In the genomic region with DNA sequence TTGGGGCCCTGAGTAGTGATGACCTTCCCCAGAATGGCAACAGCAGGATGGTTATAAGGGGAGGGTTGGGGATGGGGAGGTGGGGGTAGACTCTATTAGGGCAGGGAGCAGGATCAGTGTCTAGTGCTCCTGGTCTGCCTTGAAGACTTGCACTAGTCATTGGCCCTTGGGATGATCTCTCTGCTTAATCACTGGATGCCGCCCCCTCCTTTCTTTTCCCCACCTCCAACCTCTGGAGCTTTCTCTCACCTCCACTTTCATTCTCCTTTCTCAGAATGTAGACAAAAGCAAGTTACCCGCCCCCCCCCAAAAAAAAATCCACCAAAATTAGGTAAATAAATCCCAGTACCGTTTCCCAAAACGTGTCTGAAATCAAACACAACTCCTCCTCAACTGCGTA, we compare ENCODE assay signal across 20 cellular contexts. TPM values are rescaled to one million over a fixed set of nuclear protein-coding genes. Genes with fewer than 3 reads are reported as not detected.
"Had no signal": no experiment of that assay in that cellular context is flagged by ENCODE, and none has a peak within 500 bp of the region (broad histone marks: within the 10 kb centered on the region; RNA-seq: fewer than 3 reads in every experiment).

No MANE protein-coding gene starts in this region.

- H3K36me3 Mint-ChIP-seq: activated naive CD4-positive, alpha-beta T cell treated with anti-CD3 and anti-CD28 coated beads, Interleukin-2, amount 10 ng/mL, durations not matched to agents 7 days and 5 days; immature natural killer cell; naive B cell had no signal

- H3K9me3 ChIP-seq: adrenal gland, body of pancreas, lower lobe of right lung had no signal

- H3K4me1 ChIP-seq: adrenal gland had no signal

- H3K36me3 ChIP-seq: adrenal gland, lower lobe of right lung, sigmoid colon had no signal

- H3K4me3 Mint-ChIP-seq: activated CD4-positive, alpha-beta T cell treated with anti-CD3 and anti-CD28 coated beads, Interleukin-2, amount 10 ng/mL, durations not matched to agents 7 days and 5 days; activated naive CD4-positive, alpha-beta T cell treated with anti-CD3 and anti-CD28 coated beads, Interleukin-2, amount 10 ng/mL, durations not matched to agents 7 days and 5 days; activated T-helper 17 cell treated with anti-CD3 and anti-CD28 coated beads, Interleukin-2, amount 50 U/mL, for 72 hours; dendritic cell treated with granulocyte-macrophage colony-stimulating factor and Interleukin-4, amounts not matched to agents 40 ng/mL and 50 ng/mL, for 4 days; immature natural killer cell; stimulated activated naive B cell treated with anti-CD40 and anti-IgM and Interleukin-4, amounts not matched to agents 10 μg/mL and 1 μg/mL and 100 μg/mL, for 72 hours; T-helper 17 cell had no signal

- DNase-seq: activated CD4-positive, alpha-beta T cell treated with anti-CD3 and anti-CD28 coated beads, Interleukin-2, amount 10 ng/mL, durations not matched to agents 7 days and 5 days; activated CD4-positive, CD25-positive, alpha-beta regulatory T cell; activated naive CD4-positive, alpha-beta T cell treated with anti-CD3 and anti-CD28 coated beads, Interleukin-2, amount 10 ng/mL, durations not matched to agents 7 days and 5 days; activated T-cell treated with anti-CD3 and anti-CD28 coated beads for 4 hours; adrenal gland; immature natural killer cell; lower lobe of right lung; naive B cell; sigmoid colon; stimulated activated CD4-positive, alpha-beta T cell treated with anti-CD3 and anti-CD28 coated beads, Interleukin-2, amount 100 ng/mL, for 24 hours; stimulated activated naive B cell treated with anti-CD40 and anti-IgM and Interleukin-4, amounts not matched to agents 10 μg/mL and 1 μg/mL and 100 μg/mL, for 72 hours; T-helper 17 cell; trophoblast cell had no signal

- H3K27ac ChIP-seq: adrenal gland, body of pancreas, lower lobe of right lung, sigmoid colon had no signal

- H3K9me3 Mint-ChIP-seq: activated CD4-positive, alpha-beta T cell treated with anti-CD3 and anti-CD28 coated beads, Interleukin-2, amount 10 ng/mL, durations not matched to agents 7 days and 5 days; activated naive CD4-positive, alpha-beta T cell treated with anti-CD3 and anti-CD28 coated beads, Interleukin-2, amount 10 ng/mL, durations not matched to agents 7 days and 5 days; activated T-helper 17 cell treated with anti-CD3 and anti-CD28 coated beads, Interleukin-2, amount 50 U/mL, for 72 hours; dendritic cell treated with granulocyte-macrophage colony-stimulating factor and Interleukin-4, amounts not matched to agents 40 ng/mL and 50 ng/mL, for 4 days; stimulated activated naive B cell treated with anti-CD40 and anti-IgM and Interleukin-4, amounts not matched to agents 10 μg/mL and 1 μg/mL and 100 μg/mL, for 72 hours had no signal

- FAIRE-seq: endometrium had no signal

- H3K4me1 Mint-ChIP-seq: activated T-helper 17 cell treated with anti-CD3 and anti-CD28 coated beads, Interleukin-2, amount 50 U/mL, for 72 hours had no signal

- ATAC-seq: activated T-helper 17 cell treated with anti-CD3 and anti-CD28 coated beads, Interleukin-2, amount 50 U/mL, for 72 hours; body of pancreas; esophagus mucosa; lower lobe of right lung; stimulated activated naive B cell treated with anti-CD40 and anti-IgM and Interleukin-4, amounts not matched to agents 10 μg/mL and 1 μg/mL and 100 μg/mL, for 72 hours; T-helper 17 cell had no signal

- H3K4me3 ChIP-seq: adrenal gland, body of pancreas, lower lobe of right lung, sigmoid colon had no signal

- H3K27ac Mint-ChIP-seq: activated CD4-positive, alpha-beta T cell treated with anti-CD3 and anti-CD28 coated beads, Interleukin-2, amount 10 ng/mL, durations not matched to agents 7 days and 5 days; activated naive CD4-positive, alpha-beta T cell treated with anti-CD3 and anti-CD28 coated beads, Interleukin-2, amount 10 ng/mL, durations not matched to agents 7 days and 5 days; activated T-helper 17 cell treated with anti-CD3 and anti-CD28 coated beads, Interleukin-2, amount 50 U/mL, for 72 hours; dendritic cell treated with granulocyte-macrophage colony-stimulating factor and Interleukin-4, amounts not matched to agents 40 ng/mL and 50 ng/mL, for 4 days; immature natural killer cell; stimulated activated naive B cell treated with anti-CD40 and anti-IgM and Interleukin-4, amounts not matched to agents 10 μg/mL and 1 μg/mL and 100 μg/mL, for 72 hours; T-helper 17 cell had no signal

RNA-seq across cellular contexts. Expression of gene KCNK10, which starts 2.8 kb away (rescaled TPM):
- total RNA-seq: activated CD4-positive, alpha-beta T cell treated with anti-CD3 and anti-CD28 coated beads, Interleukin-2, amount 10 ng/mL, durations not matched to agents 7 days and 5 days; activated CD8-positive, alpha-beta memory T cell treated with anti-CD3 and anti-CD28 coated beads for 36 hours; activated T-helper 17 cell treated with anti-CD3 and anti-CD28 coated beads, Interleukin-2, amount 50 U/mL, for 72 hours; fibroblast of villous mesenchyme; lower lobe of right lung; T-helper 17 cell had no signal
- polyA plus RNA-seq: immature natural killer cell had no signal
